ENCODE assay signal across 1 cellular context in the genomic region with DNA sequence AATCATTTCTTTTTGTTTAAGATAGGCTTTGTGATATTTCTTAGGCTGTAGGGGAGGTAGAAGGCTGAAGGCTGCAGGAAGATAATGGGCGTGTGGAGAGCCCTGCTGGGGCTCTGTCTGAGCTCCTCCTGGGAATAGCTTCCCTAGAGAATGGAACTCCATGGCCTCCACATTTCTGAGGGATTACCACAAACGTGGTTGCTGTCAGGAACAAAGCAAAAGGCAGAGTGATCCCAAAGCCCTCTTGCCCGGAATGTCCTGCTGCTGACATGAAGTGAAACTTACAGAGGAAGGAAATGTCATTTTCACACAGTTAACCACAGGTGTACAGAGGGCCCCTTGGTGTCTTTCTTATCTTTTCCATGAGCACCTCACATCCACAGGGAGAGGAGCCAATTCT.
TF ChIP-seq lines count a peak whose summit lies in the region.

No MANE protein-coding gene starts in this region.

TF ChIP-seq in GM23338, 12 proteins besides CTCF, POLR2A, EP300 and RAD21:
- TF ChIP-seq, protein P1, sequence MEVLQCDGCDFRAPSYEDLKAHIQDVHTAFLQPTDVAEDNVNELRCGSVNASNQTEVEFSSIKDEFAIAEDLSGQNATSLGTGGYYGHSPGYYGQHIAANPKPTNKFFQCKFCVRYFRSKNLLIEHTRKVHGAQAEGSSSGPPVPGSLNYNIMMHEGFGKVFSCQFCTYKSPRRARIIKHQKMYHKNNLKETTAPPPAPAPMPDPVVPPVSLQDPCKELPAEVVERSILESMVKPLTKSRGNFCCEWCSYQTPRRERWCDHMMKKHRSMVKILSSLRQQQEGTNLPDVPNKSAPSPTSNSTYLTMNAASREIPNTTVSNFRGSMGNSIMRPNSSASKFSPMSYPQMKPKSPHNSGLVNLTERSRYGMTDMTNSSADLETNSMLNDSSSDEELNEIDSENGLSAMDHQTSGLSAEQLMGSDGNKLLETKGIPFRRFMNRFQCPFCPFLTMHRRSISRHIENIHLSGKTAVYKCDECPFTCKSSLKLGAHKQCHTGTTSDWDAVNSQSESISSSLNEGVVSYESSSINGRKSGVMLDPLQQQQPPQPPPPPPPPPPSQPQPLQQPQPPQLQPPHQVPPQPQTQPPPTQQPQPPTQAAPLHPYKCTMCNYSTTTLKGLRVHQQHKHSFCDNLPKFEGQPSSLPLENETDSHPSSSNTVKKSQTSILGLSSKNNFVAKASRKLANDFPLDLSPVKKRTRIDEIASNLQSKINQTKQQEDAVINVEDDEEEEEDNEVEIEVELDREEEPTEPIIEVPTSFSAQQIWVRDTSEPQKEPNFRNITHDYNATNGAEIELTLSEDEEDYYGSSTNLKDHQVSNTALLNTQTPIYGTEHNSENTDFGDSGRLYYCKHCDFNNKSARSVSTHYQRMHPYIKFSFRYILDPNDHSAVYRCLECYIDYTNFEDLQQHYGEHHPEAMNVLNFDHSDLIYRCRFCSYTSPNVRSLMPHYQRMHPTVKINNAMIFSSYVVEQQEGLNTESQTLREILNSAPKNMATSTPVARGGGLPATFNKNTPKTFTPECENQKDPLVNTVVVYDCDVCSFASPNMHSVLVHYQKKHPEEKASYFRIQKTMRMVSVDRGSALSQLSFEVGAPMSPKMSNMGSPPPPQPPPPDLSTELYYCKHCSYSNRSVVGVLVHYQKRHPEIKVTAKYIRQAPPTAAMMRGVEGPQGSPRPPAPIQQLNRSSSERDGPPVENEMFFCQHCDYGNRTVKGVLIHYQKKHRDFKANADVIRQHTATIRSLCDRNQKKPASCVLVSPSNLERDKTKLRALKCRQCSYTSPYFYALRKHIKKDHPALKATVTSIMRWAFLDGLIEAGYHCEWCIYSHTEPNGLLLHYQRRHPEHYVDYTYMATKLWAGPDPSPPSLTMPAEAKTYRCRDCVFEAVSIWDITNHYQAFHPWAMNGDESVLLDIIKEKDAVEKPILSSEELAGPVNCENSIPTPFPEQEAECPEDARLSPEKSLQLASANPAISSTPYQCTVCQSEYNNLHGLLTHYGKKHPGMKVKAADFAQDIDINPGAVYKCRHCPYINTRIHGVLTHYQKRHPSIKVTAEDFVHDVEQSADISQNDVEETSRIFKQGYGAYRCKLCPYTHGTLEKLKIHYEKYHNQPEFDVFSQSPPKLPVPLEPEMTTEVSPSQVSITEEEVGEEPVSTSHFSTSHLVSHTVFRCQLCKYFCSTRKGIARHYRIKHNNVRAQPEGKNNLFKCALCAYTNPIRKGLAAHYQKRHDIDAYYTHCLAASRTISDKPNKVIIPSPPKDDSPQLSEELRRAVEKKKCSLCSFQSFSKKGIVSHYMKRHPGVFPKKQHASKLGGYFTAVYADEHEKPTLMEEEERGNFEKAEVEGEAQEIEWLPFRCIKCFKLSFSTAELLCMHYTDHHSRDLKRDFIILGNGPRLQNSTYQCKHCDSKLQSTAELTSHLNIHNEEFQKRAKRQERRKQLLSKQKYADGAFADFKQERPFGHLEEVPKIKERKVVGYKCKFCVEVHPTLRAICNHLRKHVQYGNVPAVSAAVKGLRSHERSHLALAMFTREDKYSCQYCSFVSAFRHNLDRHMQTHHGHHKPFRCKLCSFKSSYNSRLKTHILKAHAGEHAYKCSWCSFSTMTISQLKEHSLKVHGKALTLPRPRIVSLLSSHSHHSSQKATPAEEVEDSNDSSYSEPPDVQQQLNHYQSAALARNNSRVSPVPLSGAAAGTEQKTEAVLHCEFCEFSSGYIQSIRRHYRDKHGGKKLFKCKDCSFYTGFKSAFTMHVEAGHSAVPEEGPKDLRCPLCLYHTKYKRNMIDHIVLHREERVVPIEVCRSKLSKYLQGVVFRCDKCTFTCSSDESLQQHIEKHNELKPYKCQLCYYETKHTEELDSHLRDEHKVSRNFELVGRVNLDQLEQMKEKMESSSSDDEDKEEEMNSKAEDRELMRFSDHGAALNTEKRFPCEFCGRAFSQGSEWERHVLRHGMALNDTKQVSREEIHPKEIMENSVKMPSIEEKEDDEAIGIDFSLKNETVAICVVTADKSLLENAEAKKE (CRISPR knock-in tag; IDR thresholded peaks at IDR 0.05): peak; percentile 99
- no peak for TF ChIP-seq CREB1 (CRISPR knock-in tag; IDR thresholded peaks at IDR 0.05; ENCODE audit: low read depth)
